ENCODE assay signal across 21 cellular contexts in the genomic region with DNA sequence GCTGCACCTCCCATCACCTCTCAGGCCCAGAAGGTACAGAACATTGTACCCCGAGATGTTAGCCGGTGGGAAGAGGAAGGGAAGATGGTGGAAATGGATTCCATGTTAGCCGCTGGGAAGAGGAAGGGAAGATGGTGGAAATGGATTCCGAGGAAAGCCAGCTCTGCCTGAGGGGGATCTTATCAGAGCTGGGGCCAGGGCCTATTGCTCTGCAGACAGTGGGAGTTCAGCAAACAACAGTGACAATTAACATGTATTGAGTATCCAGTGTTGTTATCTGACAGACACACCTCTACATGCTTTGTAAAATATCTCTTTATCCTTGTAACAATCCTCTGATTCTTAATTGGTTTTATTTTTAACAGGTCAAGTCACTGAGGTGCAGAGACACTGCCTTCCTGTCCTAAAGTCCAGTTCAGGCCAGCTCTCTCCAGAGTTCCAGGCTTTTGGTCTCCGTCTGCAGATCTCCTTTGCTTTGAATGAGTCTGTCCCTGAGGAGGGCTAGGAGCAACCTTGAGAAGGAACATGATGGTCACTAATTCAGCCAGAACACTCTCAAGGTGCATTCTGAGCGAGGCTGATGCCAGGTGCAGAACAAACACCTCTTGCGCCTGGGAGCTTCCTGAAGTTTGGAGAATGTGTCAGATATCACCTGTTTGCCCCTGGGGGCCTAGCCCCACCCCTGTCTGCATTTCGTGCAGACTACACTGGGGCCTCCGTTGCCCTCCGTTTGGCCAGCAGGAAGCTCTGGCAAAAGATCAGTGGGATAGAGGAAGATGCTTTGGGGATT.
"Had no signal": no experiment of that assay in that cellular context is flagged by ENCODE, and none has a peak within 500 bp of the region (broad histone marks: within the 10 kb centered on the region; RNA-seq: fewer than 3 reads in every experiment).

No MANE protein-coding gene starts in this region.

- H3K4me1 ChIP-seq: colonic mucosa, gastrocnemius medialis, right lobe of liver had no signal

- H3K27ac ChIP-seq: colonic mucosa, dorsolateral prefrontal cortex, esophagus muscularis mucosa, gastrocnemius medialis, right lobe of liver, skin epidermis, tibial artery had no signal

- DNase-seq: activated CD4-positive, alpha-beta T cell treated with anti-CD3 and anti-CD28 coated beads, Interleukin-2, amount 10 ng/mL, durations not matched to agents 24 days and 14 days; activated CD8-positive, alpha-beta memory T cell treated with anti-CD3 and anti-CD28 coated beads, Interleukin-2, amount 10 ng/mL, durations not matched to agents 7 days and 5 days; activated CD8-positive, alpha-beta T cell treated with anti-CD3 and anti-CD28 coated beads for 36 hours; activated effector memory CD4-positive, alpha-beta T cell treated with anti-CD3 and anti-CD28 coated beads, Interleukin-2, amount 50 U/mL, for 16 hours; activated naive CD4-positive, alpha-beta T cell treated with anti-CD3 and anti-CD28 coated beads, Interleukin-2, amount 10 ng/mL, durations not matched to agents 7 days and 5 days; activated T-cell treated with anti-CD3 and anti-CD28 coated beads for 4 hours; amygdala; colonic mucosa; dorsolateral prefrontal cortex; effector memory CD8-positive, alpha-beta T cell; gastrocnemius medialis; hippocampal formation; left ventricle myocardium superior; mammary epithelial cell; right lobe of liver; stimulated activated CD4-positive, alpha-beta T cell treated with anti-CD3 and anti-CD28 coated beads, Interleukin-1b, Interleukin-23, amount 100 ng/mL, for 48 hours; substantia nigra; T1000; tibial artery had no signal

- H3K27me3 ChIP-seq: colonic mucosa, dorsolateral prefrontal cortex, esophagus muscularis mucosa, gastrocnemius medialis, right lobe of liver had no signal

- H3K36me3 ChIP-seq: colonic mucosa, esophagus muscularis mucosa, gastrocnemius medialis, right lobe of liver, tibial artery had no signal

- ATAC-seq: activated CD8-positive, alpha-beta memory T cell treated with anti-CD3 and anti-CD28 coated beads, Interleukin-2, amount 10 ng/mL, durations not matched to agents 7 days and 5 days; activated CD8-positive, alpha-beta T cell treated with anti-CD3 and anti-CD28 coated beads for 36 hours; effector memory CD8-positive, alpha-beta T cell; gastrocnemius medialis; left ventricle myocardium superior; right lobe of liver had no signal

- H3K4me3 ChIP-seq: colonic mucosa, dorsolateral prefrontal cortex, esophagus muscularis mucosa, gastrocnemius medialis, right lobe of liver, skin epidermis, tibial artery had no signal

- H3K9me3 ChIP-seq: colonic mucosa, esophagus muscularis mucosa, gastrocnemius medialis, right lobe of liver, tibial artery had no signal
